ENCODE assay signal across 19 cellular contexts in the genomic region with DNA sequence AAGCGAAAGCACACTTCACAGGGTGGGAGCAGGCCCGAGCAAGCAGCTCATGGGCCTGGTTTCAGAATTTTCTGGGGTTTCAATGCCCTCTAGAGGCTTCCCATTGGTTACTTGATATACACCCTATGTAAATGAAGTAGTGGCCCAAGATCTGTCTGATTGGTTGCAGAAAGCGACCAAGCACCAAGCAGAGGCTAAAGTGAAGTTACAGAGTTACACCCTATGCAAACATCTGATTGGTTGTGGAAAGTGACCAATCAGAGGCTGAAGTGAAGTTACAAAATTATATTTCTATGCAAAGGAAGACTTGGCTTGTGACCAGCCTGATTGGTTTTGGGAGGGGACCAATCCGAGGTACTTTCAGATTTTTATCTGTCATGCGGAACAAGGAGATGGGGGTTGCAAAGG. TPM values are rescaled to one million over a fixed set of nuclear protein-coding genes. Genes with fewer than 3 reads are reported as not detected.
A peak's percentile ranks its signal among the peaks of the same experiment; 100 is the strongest.
DNase-seq lines count a peak whose midpoint lies in the region; ATAC-seq, FAIRE-seq and TF ChIP-seq lines count a peak whose summit lies in the region.
"Had no signal": no experiment of that assay in that cellular context is flagged by ENCODE, and none has a peak within 500 bp of the region (broad histone marks: within the 10 kb centered on the region; RNA-seq: fewer than 3 reads in every experiment).

No MANE protein-coding gene starts in this region.

- H3K79me2 ChIP-seq in mammary epithelial cell (ENCODE audit: insufficient read depth, low read length) (peaks cover 54% of the 10 kb centered on the region), keratinocyte (ENCODE audit: control insufficient read depth, insufficient read depth, low read length) (peaks cover 42% of the 10 kb centered on the region)

- TF ChIP-seq CTCF in mammary epithelial cell (conservative IDR thresholded peaks at IDR 0.05 in 1 of 2, IDR thresholded peaks at IDR 0.05 in 1 of 2; ENCODE audit: extremely low read depth in 1 of 2, insufficient read depth in 1 of 2, low read depth in 1 of 2, low read length in 2 of 2): no peak
- no peak for TF ChIP-seq CTCF in keratinocyte (optimal IDR thresholded peaks at IDR 0.05 in 1 of 3, IDR thresholded peaks at IDR 0.05 in 1 of 3, conservative IDR thresholded peaks at IDR 0.05 in 1 of 3; ENCODE audit: extremely low read depth in 1 of 3, insufficient read depth in 2 of 3, low read length in 3 of 3)
- no peak for TF ChIP-seq CTCF in uterus (IDR thresholded peaks at IDR 0.05)

- H3K27me3 ChIP-seq in mammary epithelial cell (ENCODE audit: insufficient read depth, low read length): no peaks in the 10 kb centered on the region
- H3K27me3 ChIP-seq in keratinocyte (ENCODE audit: control insufficient read depth, extremely low read depth, insufficient read depth, low read length): no peaks in the 10 kb centered on the region
- no peaks in the 10 kb centered on the region for H3K27me3 ChIP-seq in uterus
- H3K27me3 ChIP-seq: BLaER1 treated with 17β-estradiol and CSF1 and Interleukin-3, amounts not matched to agents 10 nM and 100 nM had no signal

- no peaks in the 10 kb centered on the region for H4K20me1 ChIP-seq in mammary epithelial cell (ENCODE audit: insufficient read depth, low read length)
- no peaks in the 10 kb centered on the region for H4K20me1 ChIP-seq in keratinocyte (ENCODE audit: control insufficient read depth, extremely low read depth, insufficient read depth, low read length)
- H4K20me1 ChIP-seq: BLaER1 treated with 17β-estradiol and CSF1 and Interleukin-3, amounts not matched to agents 10 nM and 100 nM had no signal

- no TSS peak for BruUV-seq in mammary epithelial cell (replicated peaks; lab: Mats Ljungman, UMichigan)

- ATAC-seq in GM18868 (IDR thresholded peaks at IDR 0.05; ENCODE audit: unreplicated experiment) (peak; percentile 51), HG03571 (IDR thresholded peaks at IDR 0.05; ENCODE audit: unreplicated experiment) (no peak), GM21717 (IDR thresholded peaks at IDR 0.05; ENCODE audit: unreplicated experiment) (no peak)
- ATAC-seq: activated CD8-positive, alpha-beta memory T cell treated with anti-CD3 and anti-CD28 coated beads, Interleukin-2, amount 10 ng/mL, durations not matched to agents 7 days and 5 days; stimulated activated naive B cell treated with anti-CD40 and anti-IgM and Interleukin-4, amounts not matched to agents 10 μg/mL and 1 μg/mL and 100 μg/mL, for 72 hours had no signal

- intact Hi-C loops in mammary epithelial cell (cut with micrococcal nuclease): no loop called here
- intact Hi-C loops in uterus (cut with DNase I; ENCODE audit: low total_unique reads): no loop called here

- in situ Hi-C loops in mammary epithelial cell (cut with MboI; ENCODE audit: low sequenced_read_pairs in 2 of 2): no loop called here

- no peaks in the 10 kb centered on the region for H3K9me1 ChIP-seq in keratinocyte (ENCODE audit: control insufficient read depth, extremely low read depth, insufficient read depth, low read length)

- DNase-seq in LHCN-M2 (ENCODE audit: low read depth) (peak; percentile 41), mammary epithelial cell (peak; percentile 80), keratinocyte (ENCODE audit: low read depth, low spot score) (peak; percentile 84), NCI-H2196 treated with DMSO at 0.1 percent for 48 hours (lab: John Stamatoyannopoulos, UW; ENCODE audit: unreplicated experiment) (no peak), uterus (no peak)
- DNase-seq: activated CD8-positive, alpha-beta memory T cell treated with anti-CD3 and anti-CD28 coated beads, Interleukin-2, amount 10 ng/mL, durations not matched to agents 7 days and 5 days; activated naive CD4-positive, alpha-beta T cell treated with anti-CD3 and anti-CD28 coated beads, Interleukin-2, amount 50 U/mL, for 16 hours; foreskin fibroblast; left colon; NCI-H2081; NCI-H82; stimulated activated CD4-positive, alpha-beta T cell treated with anti-CD3 and anti-CD28 coated beads, Interleukin-2, amount 100 ng/mL, for 48 hours; stimulated activated naive B cell treated with anti-CD40 and anti-IgM and Interleukin-4, amounts not matched to agents 10 μg/mL and 1 μg/mL and 100 μg/mL, for 72 hours; WERI-Rb-1 had no signal

- peak; percentile 96 for FAIRE-seq in keratinocyte (lab: Jason Lieb, UNC)

- peak overlapping the region; percentile 98 for H3K27ac ChIP-seq in mammary epithelial cell (ENCODE audit: insufficient read depth, low read depth, low read length)
- peak overlapping the region; percentile 92 for H3K27ac ChIP-seq in keratinocyte (ENCODE audit: control insufficient read depth, insufficient read depth, low read length)
- H3K27ac ChIP-seq in uterus: no peak overlapping the region
- H3K27ac ChIP-seq: BLaER1 treated with 17β-estradiol and CSF1 and Interleukin-3, amounts not matched to agents 10 nM and 100 nM; SK-N-MC; WERI-Rb-1 had no signal

- TF ChIP-seq POLR2A in uterus (IDR thresholded peaks at IDR 0.05): no peak

- H3K9me3 ChIP-seq in mammary epithelial cell (replicated peaks; ENCODE audit: insufficient read depth, low read length) (no peaks in the 10 kb centered on the region), keratinocyte (ENCODE audit: control insufficient read depth, low read depth, low read length) (no peaks in the 10 kb centered on the region), uterus (no peaks in the 10 kb centered on the region)
- H3K9me3 ChIP-seq: BLaER1 treated with 17β-estradiol and CSF1 and Interleukin-3, amounts not matched to agents 10 nM and 100 nM had no signal

- H3K4me2 ChIP-seq in mammary epithelial cell (ENCODE audit: insufficient read depth, low read depth, low read length) (peak overlapping the region; percentile 79), keratinocyte (ENCODE audit: control insufficient read depth, extremely low read depth, insufficient read depth, low read depth, low read length) (peak overlapping the region; percentile 93)
- H3K4me2 ChIP-seq: BLaER1 treated with 17β-estradiol and CSF1 and Interleukin-3, amounts not matched to agents 10 nM and 100 nM had no signal

- peaks cover 52% of the 10 kb centered on the region for H3K4me1 ChIP-seq in mammary epithelial cell (ENCODE audit: insufficient read depth, low read length)
- peaks cover 52% of the 10 kb centered on the region for H3K4me1 ChIP-seq in keratinocyte (ENCODE audit: control insufficient read depth, extremely low read depth, insufficient read depth, low read length)
- no peaks in the 10 kb centered on the region for H3K4me1 ChIP-seq in uterus

- H3K4me3 ChIP-seq in mammary epithelial cell (replicated peaks in 1 of 3; ENCODE audit: insufficient read depth in 1 of 3, low read depth in 2 of 3, low read length in 3 of 3): peak overlapping the region in 2 of 3 experiments; percentile 29 to 30
- peak overlapping the region; percentile 0 to 66 (median 62) for H3K4me3 ChIP-seq in keratinocyte (ENCODE audit: control insufficient read depth in 2 of 3, extremely low read depth in 1 of 3, insufficient read depth in 2 of 3, low read depth in 1 of 3, low read length in 3 of 3)
- H3K4me3 ChIP-seq in uterus: no peak overlapping the region
- H3K4me3 ChIP-seq: BLaER1 treated with 17β-estradiol and CSF1 and Interleukin-3, amounts not matched to agents 10 nM and 100 nM; SK-N-MC had no signal

- H3K36me3 ChIP-seq in mammary epithelial cell (ENCODE audit: insufficient read depth, low read length): no peaks in the 10 kb centered on the region
- H3K36me3 ChIP-seq in keratinocyte (ENCODE audit: control insufficient read depth in 2 of 2, extremely low read depth in 1 of 2, insufficient read depth in 2 of 2, low read length in 2 of 2): no peaks in the 10 kb centered on the region
- H3K36me3 ChIP-seq in uterus: no peaks in the 10 kb centered on the region
- H3K36me3 ChIP-seq: BLaER1 treated with 17β-estradiol and CSF1 and Interleukin-3, amounts not matched to agents 10 nM and 100 nM; WERI-Rb-1 had no signal

- dilution Hi-C loops in mammary epithelial cell (cut with HindIII; ENCODE audit: low sequenced_read_pairs) (no loop called here), keratinocyte (cut with MboI; ENCODE audit: extremely low pct_ligation_motif_present, low sequenced_read_pairs) (no loop called here)

- CTCF ChIA-PET in mammary epithelial cell (lab: Charles Lee; ENCODE audit: low non-redundant PET): no interaction called here

- H2AFZ ChIP-seq in mammary epithelial cell (ENCODE audit: low read depth, low read length) (no peak overlapping the region), keratinocyte (ENCODE audit: control insufficient read depth, low read length) (peak overlapping the region; percentile 64)

- peak overlapping the region; percentile 46 for H3K9ac ChIP-seq in mammary epithelial cell (ENCODE audit: insufficient read depth, low read length)
- H3K9ac ChIP-seq in keratinocyte (ENCODE audit: control insufficient read depth, extremely low read depth, insufficient read depth, low read length): peak overlapping the region; percentile 65
- H3K9ac ChIP-seq: BLaER1 treated with 17β-estradiol and CSF1 and Interleukin-3, amounts not matched to agents 10 nM and 100 nM had no signal

- 22% methylated on average over 5 of the region's 5 CpGs for WGBS in mammary epithelial cell (ENCODE audit: low coverage, missing lambda C conversion rate)

RNA-seq across cellular contexts. Expression of a gene that starts 8.2 kb away (rescaled TPM):
- total RNA-seq in LHCN-M2 (2014; rRNA removed) (0.90 and 1.3 TPM in 2 replicates), mammary epithelial cell (10 to 100 TPM; 33.0 to 38.5 TPM), uterus (10 to 100 TPM in 2 of 4 donors, 1 to 10 TPM in 2; 2.6 to 25.6 (median 10.5) TPM)
- polyA plus RNA-seq in LHCN-M2 (2012): 1.8 TPM
- polyA plus RNA-seq in mammary epithelial cell (14.3 TPM), keratinocyte (13.4 to 16.0 TPM (median 15.1 TPM) in 3 replicates)
- polyA minus RNA-seq in mammary epithelial cell (49.6 TPM), keratinocyte (33.7 to 58.6 TPM (median 53.1 TPM) in 3 replicates)
- 16.3 TPM for polyA plus RNA-seq in keratinocyte (2011; ENCODE audit: low read depth)
- polyA plus RNA-seq in keratinocyte (2011; cell fraction: cytosol; rRNA removed): 10.0 and 13.7 TPM in 2 replicates
- 36.3 and 37.3 TPM in 2 replicates for polyA plus RNA-seq in keratinocyte (2011; cell fraction: nucleus; rRNA removed)
- 8.6 and 16.9 TPM in 2 replicates for polyA plus RNA-seq in keratinocyte (2012; ENCODE audit: low replicate concordance)
- 27.2 TPM for polyA minus RNA-seq in keratinocyte (2011; cell fraction: cytosol; rRNA and poly(A)+ RNA removed)
- 90.6 and 123 TPM in 2 replicates for polyA minus RNA-seq in keratinocyte (2011; cell fraction: nucleus; rRNA and poly(A)+ RNA removed)
- total RNA-seq: activated CD8-positive, alpha-beta memory T cell treated with anti-CD3 and anti-CD28 coated beads, Interleukin-2, amount 10 ng/mL, durations not matched to agents 7 days and 5 days had no signal

Comparison
In these comparisons a context has a peak if more than half of its experiments do, and no peak if none do; other contexts are left out.
1. DNase-seq: peak in LHCN-M2 (single experiment), mammary epithelial cell (single experiment) and keratinocyte (single experiment); none in NCI-H2196 treated with DMSO at 0.1 percent for 48 hours (single experiment) and uterus (0 of 2).
2. H3K27ac ChIP-seq: peak in mammary epithelial cell (single experiment) and keratinocyte (single experiment); none in uterus (0 of 2).
3. H3K4me3 ChIP-seq: peak in mammary epithelial cell (2 of 3) and keratinocyte (3 of 3); none in uterus (0 of 2).